1 cellular context compared by ENCODE assay signal in genomic region chr16:71384073-71384724, GRCh38.
TF ChIP-seq lines count a peak whose summit lies in the region.

No MANE protein-coding gene starts in this region.

TF ChIP-seq in IMR-90, 13 proteins besides CTCF, POLR2A, EP300 and RAD21 (continued from another document):
- TF ChIP-seq ELK1 (IDR thresholded peaks at IDR 0.05; ENCODE audit: borderline replicate concordance, low read depth, low read length), result no peak
- TF ChIP-seq CEBPB (IDR thresholded peaks at IDR 0.05; ENCODE audit: low read depth, low read length), result no peak
- no peak for TF ChIP-seq SMC3 (IDR thresholded peaks at IDR 0.05; ENCODE audit: low read depth, low read length)
- no peak for TF ChIP-seq NFE2L2 (IDR thresholded peaks at IDR 0.05; ENCODE audit: low read depth, low read length)
- no peak for TF ChIP-seq RFX5 (IDR thresholded peaks at IDR 0.05; ENCODE audit: low read depth, low read length)
TF ChIP-seq in IMR-90: peak in this region for 0.
